In the genomic region with DNA sequence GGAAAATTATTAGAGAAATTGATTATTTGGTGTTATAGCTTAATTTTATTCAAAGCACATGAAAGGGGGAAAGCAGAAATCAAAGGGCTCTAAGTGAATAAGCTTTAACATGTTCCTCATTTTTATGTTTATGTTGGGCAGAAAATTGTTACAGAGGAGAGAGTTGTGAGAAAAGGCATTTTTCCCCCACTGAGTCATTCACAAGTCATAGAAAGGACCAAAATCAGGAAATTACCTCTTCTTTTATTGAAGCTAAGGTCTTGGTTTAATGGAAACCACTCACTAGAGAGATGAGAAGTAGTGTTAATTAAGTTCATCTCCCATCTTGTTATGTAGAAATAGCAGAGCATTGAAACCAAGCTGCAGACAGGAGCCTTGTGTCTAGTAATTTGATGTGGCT, we compare ENCODE assay signal across 30 cellular contexts.
A peak's percentile ranks its signal among the peaks of the same experiment; 100 is the strongest.
DNase-seq lines count a peak whose midpoint lies in the region; ATAC-seq, FAIRE-seq and TF ChIP-seq lines count a peak whose summit lies in the region.
"Had no signal": no experiment of that assay in that cellular context is flagged by ENCODE, and none has a peak within 500 bp of the region (broad histone marks: within the 10 kb centered on the region; RNA-seq: fewer than 3 reads in every experiment).

No MANE protein-coding gene starts in this region.

- FAIRE-seq in astrocyte (lab: Jason Lieb, UNC) = peak; percentile 63
- FAIRE-seq: A204.1, kidney, RCC 7860 had no signal

- peak overlapping the region; percentile 88 for H3K27ac Mint-ChIP-seq in activated CD4-positive, alpha-beta T cell treated with anti-CD3 and anti-CD28 coated beads for 36 hours
- H3K27ac Mint-ChIP-seq in activated CD4-positive, alpha-beta T cell treated with anti-CD3 and anti-CD28 coated beads, Interleukin-2, amount 10 ng/mL, durations not matched to agents 7 days and 5 days = no peak overlapping the region
- no peak overlapping the region for H3K27ac Mint-ChIP-seq in astrocyte (ENCODE audit: unreplicated experiment)
- H3K27ac Mint-ChIP-seq in naive thymus-derived CD4-positive, alpha-beta T cell = no peak overlapping the region
- H3K27ac Mint-ChIP-seq: IgD-negative memory B cell; stimulated activated naive B cell treated with anti-CD40 and anti-IgM and Interleukin-4, amounts not matched to agents 10 μg/mL and 1 μg/mL and 100 μg/mL, for 72 hours; T-helper 1 cell treated with Interleukin-12 subunit alpha and Interleukin-12 subunit beta and Interleukin-4 antibody, amounts not matched to agents 30 μg/mL and 1 μg/mL, for 36 hours had no signal

- CTCF ChIA-PET in activated CD4-positive, alpha-beta T cell treated with anti-CD3 and anti-CD28 coated beads for 36 hours (lab: Charles Lee) = interaction anchor here (0.8 kb wide), 1 partner anchor 16 kb away, joined by 3 read pairs; no protein-coding TSS in a partner anchor
- CTCF ChIA-PET in activated CD4-positive, alpha-beta T cell treated with anti-CD3 and anti-CD28 coated beads, Interleukin-2, amount 10 ng/mL, durations not matched to agents 7 days and 5 days (lab: Charles Lee) = no interaction called here
- CTCF ChIA-PET in naive thymus-derived CD4-positive, alpha-beta T cell (lab: Charles Lee) = no interaction called here

- intact Hi-C loops in activated CD4-positive, alpha-beta T cell treated with anti-CD3 and anti-CD28 coated beads for 36 hours (cut with DNase I, micrococcal nuclease) = no loop called here
- intact Hi-C loops in naive thymus-derived CD4-positive, alpha-beta T cell (cut with micrococcal nuclease) = no loop called here

- H2AFZ ChIP-seq in astrocyte (ENCODE audit: low read depth, low read length) = no peak overlapping the region

- TF ChIP-seq CTCF in astrocyte (IDR thresholded peaks at IDR 0.05; ENCODE audit: insufficient read depth, low read depth, low read length) = no peak

- peaks cover 23% of the 10 kb centered on the region for H3K4me1 Mint-ChIP-seq in activated CD4-positive, alpha-beta T cell treated with anti-CD3 and anti-CD28 coated beads for 36 hours
- H3K4me1 Mint-ChIP-seq in activated CD4-positive, alpha-beta T cell treated with anti-CD3 and anti-CD28 coated beads, Interleukin-2, amount 10 ng/mL, durations not matched to agents 7 days and 5 days = peaks cover 5% of the 10 kb centered on the region
- H3K4me1 Mint-ChIP-seq in astrocyte (ENCODE audit: low read depth, unreplicated experiment) = peaks cover 13% of the 10 kb centered on the region
- H3K4me1 Mint-ChIP-seq in naive thymus-derived CD4-positive, alpha-beta T cell = peaks cover 0 to 8% (median 0%) of the 10 kb centered on the region in 7 donors
- H3K4me1 Mint-ChIP-seq: IgD-negative memory B cell; stimulated activated naive B cell treated with anti-CD40 and anti-IgM and Interleukin-4, amounts not matched to agents 10 μg/mL and 1 μg/mL and 100 μg/mL, for 72 hours had no signal

- POLR2A ChIA-PET in activated CD4-positive, alpha-beta T cell treated with anti-CD3 and anti-CD28 coated beads for 36 hours (lab: Charles Lee) = no interaction called here
- POLR2A ChIA-PET in activated CD4-positive, alpha-beta T cell treated with anti-CD3 and anti-CD28 coated beads, Interleukin-2, amount 10 ng/mL, durations not matched to agents 7 days and 5 days (lab: Charles Lee) = no interaction called here
- POLR2A ChIA-PET in naive thymus-derived CD4-positive, alpha-beta T cell (lab: Charles Lee) = no interaction called here

- peaks cover 1% of the 10 kb centered on the region for H3K36me3 Mint-ChIP-seq in activated CD4-positive, alpha-beta T cell treated with anti-CD3 and anti-CD28 coated beads for 36 hours (ENCODE audit: low read depth)
- H3K36me3 Mint-ChIP-seq in activated CD4-positive, alpha-beta T cell treated with anti-CD3 and anti-CD28 coated beads, Interleukin-2, amount 10 ng/mL, durations not matched to agents 7 days and 5 days (ENCODE audit: low read depth) = peaks cover 2% of the 10 kb centered on the region
- H3K36me3 Mint-ChIP-seq in astrocyte (ENCODE audit: low read depth, unreplicated experiment) = no peaks in the 10 kb centered on the region
- peaks cover 0 to 27% (median 0%) of the 10 kb centered on the region in 5 donors for H3K36me3 Mint-ChIP-seq in naive thymus-derived CD4-positive, alpha-beta T cell
- H3K36me3 Mint-ChIP-seq: stimulated activated naive B cell treated with anti-CD40 and anti-IgM and Interleukin-4, amounts not matched to agents 10 μg/mL and 1 μg/mL and 100 μg/mL, for 72 hours had no signal

- no peaks in the 10 kb centered on the region for H4K20me1 ChIP-seq in astrocyte (ENCODE audit: insufficient read depth, low read length)
- H4K20me1 ChIP-seq: BLaER1 treated with 17β-estradiol and CSF1 and Interleukin-3, amounts not matched to agents 10 nM and 100 nM had no signal

- H3K27me3 Mint-ChIP-seq in activated CD4-positive, alpha-beta T cell treated with anti-CD3 and anti-CD28 coated beads for 36 hours = no peaks in the 10 kb centered on the region
- H3K27me3 Mint-ChIP-seq in activated CD4-positive, alpha-beta T cell treated with anti-CD3 and anti-CD28 coated beads, Interleukin-2, amount 10 ng/mL, durations not matched to agents 7 days and 5 days = peaks cover 1% of the 10 kb centered on the region
- H3K27me3 Mint-ChIP-seq in astrocyte (ENCODE audit: low read depth, unreplicated experiment) = no peaks in the 10 kb centered on the region
- H3K27me3 Mint-ChIP-seq in naive thymus-derived CD4-positive, alpha-beta T cell = peaks cover 0 to 9% (median 0%) of the 10 kb centered on the region in 5 donors
- H3K27me3 Mint-ChIP-seq: stimulated activated naive B cell treated with anti-CD40 and anti-IgM and Interleukin-4, amounts not matched to agents 10 μg/mL and 1 μg/mL and 100 μg/mL, for 72 hours had no signal

- H3K79me2 ChIP-seq in astrocyte (ENCODE audit: insufficient read depth, low read length) = no peaks in the 10 kb centered on the region

- H3K4me2 ChIP-seq in astrocyte (ENCODE audit: low read length) = peak overlapping the region; percentile 14
- H3K4me2 ChIP-seq: BLaER1 treated with 17β-estradiol and CSF1 and Interleukin-3, amounts not matched to agents 10 nM and 100 nM; smooth muscle cell had no signal

- peak; percentile 71 for ATAC-seq in activated CD4-positive, alpha-beta T cell treated with anti-CD3 and anti-CD28 coated beads for 36 hours
- no peak for ATAC-seq in naive thymus-derived CD4-positive, alpha-beta T cell
- ATAC-seq: stimulated activated naive B cell treated with anti-CD40 and anti-IgM and Interleukin-4, amounts not matched to agents 10 μg/mL and 1 μg/mL and 100 μg/mL, for 72 hours had no signal

- no peaks in the 10 kb centered on the region for H3K27me3 ChIP-seq in astrocyte (ENCODE audit: insufficient read depth, low read length)
- no peaks in the 10 kb centered on the region for H3K27me3 ChIP-seq in naive thymus-derived CD4-positive, alpha-beta T cell (ENCODE audit: control insufficient read depth in 2 of 2, insufficient read depth in 2 of 2, low read length in 2 of 2)
- H3K27me3 ChIP-seq: BLaER1 treated with 17β-estradiol and CSF1 and Interleukin-3, amounts not matched to agents 10 nM and 100 nM; neutrophil; SJSA1; tibial artery had no signal

- peaks cover 3% of the 10 kb centered on the region for H3K9me3 Mint-ChIP-seq in activated CD4-positive, alpha-beta T cell treated with anti-CD3 and anti-CD28 coated beads for 36 hours (ENCODE audit: low read depth)
- H3K9me3 Mint-ChIP-seq in activated CD4-positive, alpha-beta T cell treated with anti-CD3 and anti-CD28 coated beads, Interleukin-2, amount 10 ng/mL, durations not matched to agents 7 days and 5 days = peaks cover 2% of the 10 kb centered on the region
- no peaks in the 10 kb centered on the region for H3K9me3 Mint-ChIP-seq in astrocyte (ENCODE audit: unreplicated experiment)
- peaks cover 0 to 9% (median 0%) of the 10 kb centered on the region in 11 donors for H3K9me3 Mint-ChIP-seq in naive thymus-derived CD4-positive, alpha-beta T cell
- H3K9me3 Mint-ChIP-seq: IgD-negative memory B cell; stimulated activated naive B cell treated with anti-CD40 and anti-IgM and Interleukin-4, amounts not matched to agents 10 μg/mL and 1 μg/mL and 100 μg/mL, for 72 hours had no signal

- no peak for DNase-seq in activated CD4-positive, alpha-beta T cell treated with anti-CD3 and anti-CD28 coated beads for 36 hours
- DNase-seq in activated CD4-positive, alpha-beta T cell treated with anti-CD3 and anti-CD28 coated beads, Interleukin-2, amount 10 ng/mL, durations not matched to agents 7 days and 5 days = no peak
- DNase-seq in HCEC 1CT (peak; percentile 69), astrocyte (ENCODE audit: low read depth) (peak; percentile 65), iris pigment epithelial cell (ENCODE audit: low read depth) (peak; percentile 15), kidney glomerular epithelial cell (lab: John Stamatoyannopoulos, UW) (no peak), GM19238 (ENCODE audit: insufficient read length, low spot score) (no peak)
- DNase-seq in naive thymus-derived CD4-positive, alpha-beta T cell = no peak
- DNase-seq: activated CD4-positive, alpha-beta T cell treated with anti-CD3 and anti-CD28 coated beads, Interleukin-2, amount 50 U/mL, for 1 hour; activated CD8-positive, alpha-beta memory T cell treated with anti-CD3 and anti-CD28 coated beads, Interleukin-2, amount 50 U/mL, for 4 hours; activated effector memory CD4-positive, alpha-beta T cell treated with anti-CD3 and anti-CD28 coated beads, Interleukin-2, amount 50 U/mL, for 16 hours; Caco-2; cerebellar nuclear complex; DMS79 treated with DMSO at 0.1 percent for 48 hours; GOT3; kidney; NCI-H1417 treated with DMSO at 0.1 percent for 48 hours; NCI-H2107; stimulated activated CD4-positive, alpha-beta T cell treated with anti-CD3 and anti-CD28 coated beads, Interleukin-2, amount 100 ng/mL, for 48 hours; stimulated activated naive B cell treated with anti-CD40 and anti-IgM and Interleukin-4, amounts not matched to agents 10 μg/mL and 1 μg/mL and 100 μg/mL, for 72 hours; tibial artery had no signal

- no peaks in the 10 kb centered on the region for H3K9me3 ChIP-seq in astrocyte (ENCODE audit: insufficient read depth, low read depth, low read length)
- no peaks in the 10 kb centered on the region for H3K9me3 ChIP-seq in naive thymus-derived CD4-positive, alpha-beta T cell (ENCODE audit: control insufficient read depth in 2 of 3, low read length in 3 of 3)
- H3K9me3 ChIP-seq: Caco-2, neutrophil, prostate gland, SJSA1, tibial artery had no signal

- no peak overlapping the region for H3K4me3 ChIP-seq in astrocyte (ENCODE audit: insufficient read depth, low read depth, low read length)
- no peak overlapping the region for H3K4me3 ChIP-seq in naive thymus-derived CD4-positive, alpha-beta T cell (ENCODE audit: low read length)
- H3K4me3 ChIP-seq: BLaER1 treated with 17β-estradiol and CSF1 and Interleukin-3, amounts not matched to agents 10 nM and 100 nM; prostate gland; SJSA1; smooth muscle cell; tibial artery had no signal

- no peak overlapping the region for H3K9ac ChIP-seq in astrocyte (ENCODE audit: low read length)
- H3K9ac ChIP-seq: BLaER1 treated with 17β-estradiol and CSF1 and Interleukin-3, amounts not matched to agents 10 nM and 100 nM had no signal

- no peak overlapping the region for H3K4me3 Mint-ChIP-seq in activated CD4-positive, alpha-beta T cell treated with anti-CD3 and anti-CD28 coated beads for 36 hours
- no peak overlapping the region for H3K4me3 Mint-ChIP-seq in activated CD4-positive, alpha-beta T cell treated with anti-CD3 and anti-CD28 coated beads, Interleukin-2, amount 10 ng/mL, durations not matched to agents 7 days and 5 days
- no peak overlapping the region for H3K4me3 Mint-ChIP-seq in astrocyte (ENCODE audit: unreplicated experiment)
- no peak overlapping the region for H3K4me3 Mint-ChIP-seq in naive thymus-derived CD4-positive, alpha-beta T cell
- H3K4me3 Mint-ChIP-seq: IgD-negative memory B cell; stimulated activated naive B cell treated with anti-CD40 and anti-IgM and Interleukin-4, amounts not matched to agents 10 μg/mL and 1 μg/mL and 100 μg/mL, for 72 hours; T-helper 1 cell treated with Interleukin-12 subunit alpha and Interleukin-12 subunit beta and Interleukin-4 antibody, amounts not matched to agents 30 μg/mL and 1 μg/mL, for 36 hours had no signal

- no peak overlapping the region for H3K27ac ChIP-seq in astrocyte (ENCODE audit: low read depth, low read length)
- H3K27ac ChIP-seq in naive thymus-derived CD4-positive, alpha-beta T cell (ENCODE audit: low read depth, low read length) = no peak overlapping the region
- H3K27ac ChIP-seq: BLaER1 treated with 17β-estradiol and CSF1 and Interleukin-3, amounts not matched to agents 10 nM and 100 nM; neutrophil; prostate gland; SJSA1; tibial artery had no signal

- H3K36me3 ChIP-seq in astrocyte (ENCODE audit: insufficient read depth, low read length) = no peaks in the 10 kb centered on the region
- H3K36me3 ChIP-seq in naive thymus-derived CD4-positive, alpha-beta T cell (ENCODE audit: control insufficient read depth in 2 of 3, insufficient read depth in 3 of 3, low read length in 3 of 3) = no peaks in the 10 kb centered on the region
- H3K36me3 ChIP-seq: BLaER1 treated with 17β-estradiol and CSF1 and Interleukin-3, amounts not matched to agents 10 nM and 100 nM; neutrophil; prostate gland; SJSA1; tibial artery had no signal

- peaks cover 3% of the 10 kb centered on the region for H3K4me1 ChIP-seq in astrocyte (ENCODE audit: insufficient read depth, low read length)
- H3K4me1 ChIP-seq in naive thymus-derived CD4-positive, alpha-beta T cell (ENCODE audit: control insufficient read depth in 2 of 2, insufficient read depth in 2 of 2, low read length in 2 of 2) = no peaks in the 10 kb centered on the region
- H3K4me1 ChIP-seq: Caco-2, prostate gland, SJSA1, tibial artery had no signal

Comparison
In these comparisons a context has a peak if more than half of its experiments do, and no peak if none do; other contexts are left out.
1. DNase-seq: peak in HCEC 1CT (single experiment), astrocyte (single experiment) and iris pigment epithelial cell (single experiment); none in activated CD4-positive, alpha-beta T cell treated with anti-CD3 and anti-CD28 coated beads for 36 hours (single experiment), activated CD4-positive, alpha-beta T cell treated with anti-CD3 and anti-CD28 coated beads, Interleukin-2, amount 10 ng/mL, durations not matched to agents 7 days and 5 days (single experiment), kidney glomerular epithelial cell (single experiment), naive thymus-derived CD4-positive, alpha-beta T cell (0 of 9) and GM19238 (single experiment).